Comparison of ENCODE assay signal across 8 cellular contexts in the genomic region with DNA sequence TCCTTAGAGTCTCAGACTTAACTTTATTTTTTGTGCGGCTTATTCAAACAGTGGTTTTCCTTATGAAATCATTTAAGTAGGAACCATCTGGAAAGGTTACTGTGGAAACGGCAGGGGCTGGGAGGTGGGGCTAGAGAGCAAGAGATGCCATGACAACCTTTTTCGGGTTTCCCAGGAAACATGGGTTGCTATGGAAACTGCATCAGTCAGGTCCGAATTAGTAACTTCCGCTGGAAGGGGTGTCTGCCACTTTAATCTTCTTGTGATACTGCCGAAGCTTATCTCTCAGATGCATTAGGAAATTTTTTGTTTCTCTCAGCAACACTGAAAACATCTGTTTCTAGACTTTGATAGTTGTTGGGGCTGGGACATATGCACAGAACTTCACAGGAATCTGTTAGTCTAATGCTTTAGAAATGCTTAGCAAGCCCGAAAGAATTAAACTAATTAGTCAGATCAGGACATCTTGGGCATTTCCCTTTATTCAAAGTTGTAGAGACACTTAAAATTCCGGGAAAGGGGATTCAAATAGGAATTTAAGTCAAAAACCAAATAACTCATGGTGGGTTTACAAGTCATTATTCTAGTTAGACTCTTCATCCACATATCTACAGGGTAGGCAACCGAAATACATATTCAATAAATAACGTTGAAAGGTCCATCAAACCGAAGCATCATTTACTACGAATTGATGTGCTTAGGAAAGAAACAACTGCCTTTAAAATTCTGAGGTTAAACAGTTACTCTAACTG. TPM values are rescaled to one million over a fixed set of nuclear protein-coding genes. Genes with fewer than 3 reads are reported as not detected.
DNase-seq lines count a peak whose midpoint lies in the region; ATAC-seq and TF ChIP-seq lines count a peak whose summit lies in the region.

No MANE protein-coding gene starts in this region.

- peaks cover 14% of the 10 kb centered on the region for H3K4me1 Mint-ChIP-seq in GM23338
- H3K4me1 Mint-ChIP-seq in activated naive CD8-positive, alpha-beta T cell (ENCODE audit: low read depth) = peaks cover 71% of the 10 kb centered on the region
- peaks cover 39 to 63% of the 10 kb centered on the region in 2 donors for H3K4me1 Mint-ChIP-seq in natural killer cell treated with Interleukin-12 subunit alpha and Interleukin-12 subunit beta and Interleukin-15 and Interleukin-18, amount 100 ng/mL, for 72 hours (ENCODE audit: low read depth in 2 of 2)

- no peak overlapping the region for H2AFZ ChIP-seq in GM23338

- H3K4me3 ChIP-seq in GM23338 (no peak overlapping the region), upper lobe of right lung (peak overlapping the region; percentile 56)

- peaks cover 46% of the 10 kb centered on the region for H3K27me3 Mint-ChIP-seq in GM23338 (ENCODE audit: insufficient read depth, low read depth, poor library complexity)
- H3K27me3 Mint-ChIP-seq in activated naive CD8-positive, alpha-beta T cell = no peaks in the 10 kb centered on the region
- no peaks in the 10 kb centered on the region for H3K27me3 Mint-ChIP-seq in natural killer cell treated with Interleukin-12 subunit alpha and Interleukin-12 subunit beta and Interleukin-15 and Interleukin-18, amount 100 ng/mL, for 72 hours

- no peak overlapping the region for H3K4me2 ChIP-seq in GM23338

- TF ChIP-seq CTCF in GM23338 (conservative IDR thresholded peaks at IDR 0.05; ENCODE audit: low read depth in 2 of 2) = no peak
- no peak for TF ChIP-seq CTCF in upper lobe of right lung (IDR thresholded peaks at IDR 0.05)

- H3K36me3 Mint-ChIP-seq in GM23338 (ENCODE audit: low read depth) = peaks cover 3% of the 10 kb centered on the region; the same call in 1 of the 3 replicates
- H3K36me3 Mint-ChIP-seq in activated naive CD8-positive, alpha-beta T cell = peaks cover 5% of the 10 kb centered on the region
- H3K36me3 Mint-ChIP-seq in natural killer cell treated with Interleukin-12 subunit alpha and Interleukin-12 subunit beta and Interleukin-15 and Interleukin-18, amount 100 ng/mL, for 72 hours = peaks cover 39% of the 10 kb centered on the region

- H3K27ac Mint-ChIP-seq in GM23338 = no peak overlapping the region
- H3K27ac Mint-ChIP-seq in activated naive CD8-positive, alpha-beta T cell = peak overlapping the region; percentile 85
- no peak overlapping the region for H3K27ac Mint-ChIP-seq in natural killer cell treated with Interleukin-12 subunit alpha and Interleukin-12 subunit beta and Interleukin-15 and Interleukin-18, amount 100 ng/mL, for 72 hours

- no peaks in the 10 kb centered on the region for H3K9me3 ChIP-seq in upper lobe of right lung

- H3K27me3 ChIP-seq in GM23338 (ENCODE audit: insufficient read depth) (peaks cover 52% of the 10 kb centered on the region), upper lobe of right lung (peaks cover 39% of the 10 kb centered on the region)

- no peaks in the 10 kb centered on the region for H3K9me2 ChIP-seq in GM23338 (ENCODE audit: insufficient read depth)

- H3K27ac ChIP-seq in GM23338 (ENCODE audit: low read depth) = no peak overlapping the region
- no peak overlapping the region for H3K27ac ChIP-seq in upper lobe of right lung

- intact Hi-C loops in upper lobe of right lung (cut with DNase I) = no loop called here

- peaks cover 7% of the 10 kb centered on the region for H3K9me3 Mint-ChIP-seq in GM23338
- H3K9me3 Mint-ChIP-seq in activated naive CD8-positive, alpha-beta T cell (ENCODE audit: low read depth) = no peaks in the 10 kb centered on the region
- no peaks in the 10 kb centered on the region for H3K9me3 Mint-ChIP-seq in natural killer cell treated with Interleukin-12 subunit alpha and Interleukin-12 subunit beta and Interleukin-15 and Interleukin-18, amount 100 ng/mL, for 72 hours

- peak overlapping the region; percentile 15; the same call in 1 of the 3 replicates for H3K4me3 Mint-ChIP-seq in GM23338
- peak overlapping the region; percentile 99 for H3K4me3 Mint-ChIP-seq in activated naive CD8-positive, alpha-beta T cell
- peak overlapping the region; percentile 94 for H3K4me3 Mint-ChIP-seq in natural killer cell treated with Interleukin-12 subunit alpha and Interleukin-12 subunit beta and Interleukin-15 and Interleukin-18, amount 100 ng/mL, for 72 hours

- in situ Hi-C loops in SK-MEL-5 (cut with HindIII; ENCODE audit: low pct_unique_long_range_greater_than_20kb, low sequenced_read_pairs) = no loop called here

- H3K36me3 ChIP-seq in GM23338 (ENCODE audit: insufficient read depth) (no peaks in the 10 kb centered on the region), upper lobe of right lung (no peaks in the 10 kb centered on the region)

- H4K20me1 ChIP-seq in GM23338 (replicated peaks; ENCODE audit: insufficient read depth) = peaks cover 4% of the 10 kb centered on the region

- ATAC-seq in GM23338 (no peak), upper lobe of right lung (no peak), HG03571 (IDR thresholded peaks at IDR 0.05; ENCODE audit: unreplicated experiment) (no peak), HG03442 (IDR thresholded peaks at IDR 0.05; ENCODE audit: unreplicated experiment) (no peak), GM21576 (IDR thresholded peaks at IDR 0.05; ENCODE audit: unreplicated experiment) (no peak)
- peak; percentile 55 to 64 for ATAC-seq in natural killer cell treated with Interleukin-12 subunit alpha and Interleukin-12 subunit beta and Interleukin-15 and Interleukin-18, amount 100 ng/mL, for 72 hours

- DNase-seq in GM23338 (ENCODE audit: low spot score) (peak; percentile 84), SK-MEL-5 (ENCODE audit: low read depth, low spot score) (peak; percentile 14), upper lobe of right lung (no peak)
- peak; percentile 84 for DNase-seq in natural killer cell treated with Interleukin-12 subunit alpha and Interleukin-12 subunit beta and Interleukin-15 and Interleukin-18, amount 100 ng/mL, for 72 hours (ENCODE audit: low spot score)

- H3F3A ChIP-seq in GM23338 (replicated peaks; ENCODE audit: low read depth) = no peaks in the 10 kb centered on the region

- H3K4me1 ChIP-seq in GM23338 (ENCODE audit: insufficient read depth) (no peaks in the 10 kb centered on the region), upper lobe of right lung (peaks cover 5% of the 10 kb centered on the region)

- no peaks in the 10 kb centered on the region for H3K79me2 ChIP-seq in GM23338 (replicated peaks; ENCODE audit: insufficient read depth)

TF ChIP-seq in GM23338, 12 proteins besides CTCF, POLR2A, EP300 and RAD21:
- TF ChIP-seq, protein P1, sequence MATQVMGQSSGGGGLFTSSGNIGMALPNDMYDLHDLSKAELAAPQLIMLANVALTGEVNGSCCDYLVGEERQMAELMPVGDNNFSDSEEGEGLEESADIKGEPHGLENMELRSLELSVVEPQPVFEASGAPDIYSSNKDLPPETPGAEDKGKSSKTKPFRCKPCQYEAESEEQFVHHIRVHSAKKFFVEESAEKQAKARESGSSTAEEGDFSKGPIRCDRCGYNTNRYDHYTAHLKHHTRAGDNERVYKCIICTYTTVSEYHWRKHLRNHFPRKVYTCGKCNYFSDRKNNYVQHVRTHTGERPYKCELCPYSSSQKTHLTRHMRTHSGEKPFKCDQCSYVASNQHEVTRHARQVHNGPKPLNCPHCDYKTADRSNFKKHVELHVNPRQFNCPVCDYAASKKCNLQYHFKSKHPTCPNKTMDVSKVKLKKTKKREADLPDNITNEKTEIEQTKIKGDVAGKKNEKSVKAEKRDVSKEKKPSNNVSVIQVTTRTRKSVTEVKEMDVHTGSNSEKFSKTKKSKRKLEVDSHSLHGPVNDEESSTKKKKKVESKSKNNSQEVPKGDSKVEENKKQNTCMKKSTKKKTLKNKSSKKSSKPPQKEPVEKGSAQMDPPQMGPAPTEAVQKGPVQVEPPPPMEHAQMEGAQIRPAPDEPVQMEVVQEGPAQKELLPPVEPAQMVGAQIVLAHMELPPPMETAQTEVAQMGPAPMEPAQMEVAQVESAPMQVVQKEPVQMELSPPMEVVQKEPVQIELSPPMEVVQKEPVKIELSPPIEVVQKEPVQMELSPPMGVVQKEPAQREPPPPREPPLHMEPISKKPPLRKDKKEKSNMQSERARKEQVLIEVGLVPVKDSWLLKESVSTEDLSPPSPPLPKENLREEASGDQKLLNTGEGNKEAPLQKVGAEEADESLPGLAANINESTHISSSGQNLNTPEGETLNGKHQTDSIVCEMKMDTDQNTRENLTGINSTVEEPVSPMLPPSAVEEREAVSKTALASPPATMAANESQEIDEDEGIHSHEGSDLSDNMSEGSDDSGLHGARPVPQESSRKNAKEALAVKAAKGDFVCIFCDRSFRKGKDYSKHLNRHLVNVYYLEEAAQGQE (IDR thresholded peaks at IDR 0.05; ENCODE audit: unreplicated experiment) = no peak
- TF ChIP-seq, protein P2, sequence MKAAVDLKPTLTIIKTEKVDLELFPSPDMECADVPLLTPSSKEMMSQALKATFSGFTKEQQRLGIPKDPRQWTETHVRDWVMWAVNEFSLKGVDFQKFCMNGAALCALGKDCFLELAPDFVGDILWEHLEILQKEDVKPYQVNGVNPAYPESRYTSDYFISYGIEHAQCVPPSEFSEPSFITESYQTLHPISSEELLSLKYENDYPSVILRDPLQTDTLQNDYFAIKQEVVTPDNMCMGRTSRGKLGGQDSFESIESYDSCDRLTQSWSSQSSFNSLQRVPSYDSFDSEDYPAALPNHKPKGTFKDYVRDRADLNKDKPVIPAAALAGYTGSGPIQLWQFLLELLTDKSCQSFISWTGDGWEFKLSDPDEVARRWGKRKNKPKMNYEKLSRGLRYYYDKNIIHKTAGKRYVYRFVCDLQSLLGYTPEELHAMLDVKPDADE (IDR thresholded peaks at IDR 0.05) = no peak

RNA-seq across cellular contexts. Expression of a gene that starts 2.6 kb away (rescaled TPM):
- total RNA-seq in GM23338 (2014; rRNA removed; shearing (Covaris generic)) = 3.0 and 4.2 TPM in 2 replicates
- polyA plus RNA-seq in GM23338 (2016; fragmentation: Nextera tagmentation; extraction: Ambion mirVana) = 0.32 TPM in 1 of 2 replicates, not detected in the other
- not detected in 2 replicates for total RNA-seq in SK-MEL-5 (2014; rRNA removed; shearing (Covaris generic))
- not detected in 2 replicates for polyA plus RNA-seq in SK-MEL-5 (2015; cell fraction: cytosol; rRNA removed)
- not detected in 2 replicates for polyA plus RNA-seq in SK-MEL-5 (2015; cell fraction: nucleus; rRNA removed)
- total RNA-seq in natural killer cell treated with Interleukin-12 subunit alpha and Interleukin-12 subunit beta and Interleukin-15 and Interleukin-18, amount 100 ng/mL, for 72 hours = 100 to 1,000 TPM in 1 of 2 donors, 10 to 100 TPM in 1; 65.7 to 105 TPM
- total RNA-seq in upper lobe of right lung = 8.9 TPM

Comparison
In these comparisons a context has a peak if more than half of its experiments do, and no peak if none do; other contexts are left out.
1. ATAC-seq: peak in natural killer cell treated with Interleukin-12 subunit alpha and Interleukin-12 subunit beta and Interleukin-15 and Interleukin-18, amount 100 ng/mL, for 72 hours (2 of 2); none in GM23338 (single experiment), upper lobe of right lung (single experiment), HG03571 (single experiment), HG03442 (single experiment) and GM21576 (single experiment).
2. H3K4me3 Mint-ChIP-seq: peak in every context shown above with its lines; median percentile 99 in activated naive CD8-positive, alpha-beta T cell; 94 in natural killer cell treated with Interleukin-12 subunit alpha and Interleukin-12 subunit beta and Interleukin-15 and Interleukin-18, amount 100 ng/mL, for 72 hours; 15 in GM23338.